In genomic region chr17:69539781-69540319, GRCh38 we compare ENCODE assay signal across 13 cellular contexts.
DNase-seq lines count a peak whose midpoint lies in the region; ATAC-seq, FAIRE-seq and TF ChIP-seq lines count a peak whose summit lies in the region.
"Had no signal": no experiment of that assay in that cellular context is flagged by ENCODE, and none has a peak within 500 bp of the region (broad histone marks: within the 10 kb centered on the region; RNA-seq: fewer than 3 reads in every experiment).

No MANE protein-coding gene starts in this region.

- H3K9ac ChIP-seq in kidney (ENCODE audit: low read length in 2 of 2) = no peak overlapping the region

- TF ChIP-seq CTCF in kidney (IDR thresholded peaks at IDR 0.05; ENCODE audit: borderline replicate concordance, extremely low read depth, insufficient read depth) = no peak

- no peak overlapping the region for H3K4me3 Mint-ChIP-seq in activated T-helper 17 cell treated with anti-CD3 and anti-CD28 coated beads, Interleukin-2, amount 50 U/mL, for 72 hours
- H3K4me3 Mint-ChIP-seq: activated naive CD4-positive, alpha-beta T cell treated with anti-CD3 and anti-CD28 coated beads, Interleukin-2, amount 10 ng/mL, durations not matched to agents 7 days and 5 days; CD4-positive, CD25-positive, alpha-beta regulatory T cell; natural killer cell had no signal

- no peak for TF ChIP-seq POLR2A in H54 (IDR thresholded peaks at IDR 0.05; ENCODE audit: low read depth, low read length)

- H3K9me3 ChIP-seq in kidney (ENCODE audit: control insufficient read depth in 1 of 2, low read length in 2 of 2) = no peaks in the 10 kb centered on the region

- H3K4me1 Mint-ChIP-seq in activated T-helper 17 cell treated with anti-CD3 and anti-CD28 coated beads, Interleukin-2, amount 50 U/mL, for 72 hours = no peaks in the 10 kb centered on the region
- H3K4me1 Mint-ChIP-seq: activated naive CD4-positive, alpha-beta T cell treated with anti-CD3 and anti-CD28 coated beads, Interleukin-2, amount 10 ng/mL, durations not matched to agents 7 days and 5 days; CD4-positive, CD25-positive, alpha-beta regulatory T cell; natural killer cell had no signal

- no peak overlapping the region for H3K27ac ChIP-seq in kidney (ENCODE audit: low read depth in 2 of 2, low read length in 2 of 2)
- H3K27ac ChIP-seq: HL-60 had no signal

- no peak for ATAC-seq in activated T-helper 17 cell treated with anti-CD3 and anti-CD28 coated beads, Interleukin-2, amount 50 U/mL, for 72 hours (replicated peaks)
- no peak for ATAC-seq in HG03196 (IDR thresholded peaks at IDR 0.05; ENCODE audit: unreplicated experiment)
- ATAC-seq: natural killer cell had no signal

- H3K9me3 Mint-ChIP-seq in activated T-helper 17 cell treated with anti-CD3 and anti-CD28 coated beads, Interleukin-2, amount 50 U/mL, for 72 hours = no peaks in the 10 kb centered on the region
- H3K9me3 Mint-ChIP-seq: activated naive CD4-positive, alpha-beta T cell treated with anti-CD3 and anti-CD28 coated beads, Interleukin-2, amount 10 ng/mL, durations not matched to agents 7 days and 5 days; CD4-positive, CD25-positive, alpha-beta regulatory T cell; natural killer cell had no signal

- H3K4me1 ChIP-seq in kidney (ENCODE audit: control insufficient read depth in 1 of 2, insufficient read depth in 1 of 2, low read depth in 1 of 2, low read length in 2 of 2) = no peaks in the 10 kb centered on the region

- no peaks in the 10 kb centered on the region for H3K27me3 Mint-ChIP-seq in activated T-helper 17 cell treated with anti-CD3 and anti-CD28 coated beads, Interleukin-2, amount 50 U/mL, for 72 hours
- H3K27me3 Mint-ChIP-seq: activated naive CD4-positive, alpha-beta T cell treated with anti-CD3 and anti-CD28 coated beads, Interleukin-2, amount 10 ng/mL, durations not matched to agents 7 days and 5 days; CD4-positive, CD25-positive, alpha-beta regulatory T cell had no signal

- H3K36me3 Mint-ChIP-seq in activated T-helper 17 cell treated with anti-CD3 and anti-CD28 coated beads, Interleukin-2, amount 50 U/mL, for 72 hours (ENCODE audit: low read depth) = peaks cover 50% of the 10 kb centered on the region

- peak; percentile 63 for DNase-seq in A172 (ENCODE audit: low spot score)
- DNase-seq in H54 (ENCODE audit: insufficient read length, low spot score) = peak; percentile 31
- peak; percentile 85 for DNase-seq in iris pigment epithelial cell (ENCODE audit: low read depth)
- no peak for DNase-seq in T-helper 9 cell
- no peak for DNase-seq in kidney
- DNase-seq in HuH-7.5 (ENCODE audit: low spot score) = no peak
- DNase-seq: activated naive CD4-positive, alpha-beta T cell treated with anti-CD3 and anti-CD28 coated beads, Interleukin-2, amount 10 ng/mL, durations not matched to agents 7 days and 5 days; CD4-positive, CD25-positive, alpha-beta regulatory T cell; natural killer cell; NCI-H524 had no signal

- H3K27ac Mint-ChIP-seq in activated T-helper 17 cell treated with anti-CD3 and anti-CD28 coated beads, Interleukin-2, amount 50 U/mL, for 72 hours = peak overlapping the region; percentile 33
- H3K27ac Mint-ChIP-seq: activated naive CD4-positive, alpha-beta T cell treated with anti-CD3 and anti-CD28 coated beads, Interleukin-2, amount 10 ng/mL, durations not matched to agents 7 days and 5 days; CD4-positive, CD25-positive, alpha-beta regulatory T cell; natural killer cell had no signal

- FAIRE-seq in H54 (lab: Jason Lieb, UNC) (peak; percentile 86), kidney (lab: Jason Lieb, UNC) (no peak)

- intact Hi-C loops in kidney (cut with DNase I) = no loop called here

- no peaks in the 10 kb centered on the region for H3K36me3 ChIP-seq in kidney (ENCODE audit: control insufficient read depth in 1 of 2, insufficient read depth in 2 of 2, low read length in 2 of 2)

- no peak overlapping the region for H3K4me3 ChIP-seq in kidney (ENCODE audit: low read length in 2 of 2)

Comparison
In these comparisons a context has a peak if more than half of its experiments do, and no peak if none do; other contexts are left out.
1. DNase-seq: peak in A172 (single experiment), H54 (single experiment) and iris pigment epithelial cell (single experiment); none in T-helper 9 cell (single experiment), kidney (single experiment) and HuH-7.5 (single experiment).